In the genomic region with DNA sequence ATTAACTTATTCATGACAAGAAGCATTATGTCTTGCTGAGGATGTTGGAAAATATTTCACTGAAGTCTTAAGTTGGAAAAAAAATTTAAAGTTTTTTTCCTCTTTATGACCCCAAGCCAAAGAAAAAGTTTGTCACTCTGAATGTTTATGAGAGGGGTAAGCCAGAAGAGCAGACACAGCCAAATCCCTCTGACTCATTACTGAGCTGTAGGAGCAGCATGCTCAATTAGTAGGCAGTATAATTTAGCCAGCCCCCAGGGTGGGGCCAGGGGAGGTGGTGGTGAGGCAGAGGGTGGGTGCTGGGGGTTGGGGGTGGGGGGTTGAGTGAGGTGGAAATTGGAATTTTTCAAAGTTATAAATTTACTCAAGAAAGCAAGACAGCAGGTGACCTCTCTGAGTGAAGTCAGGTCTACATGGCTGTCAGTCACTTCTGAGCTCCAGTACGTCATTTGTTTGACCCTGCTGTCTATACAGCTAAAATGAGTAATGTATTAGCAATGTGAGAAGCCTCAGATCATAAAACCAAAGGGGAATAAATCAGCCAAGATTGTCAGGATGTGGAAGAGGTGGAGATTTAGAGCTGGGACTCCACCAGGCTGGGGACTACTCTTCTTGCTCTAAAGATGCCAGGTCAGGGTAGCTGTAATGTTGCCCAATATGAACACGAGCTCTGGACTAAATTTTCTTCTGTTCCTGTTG, we compare ENCODE assay signal across 14 cellular contexts.
A peak's percentile ranks its signal among the peaks of the same experiment; 100 is the strongest.
DNase-seq lines count a peak whose midpoint lies in the region; ATAC-seq and TF ChIP-seq lines count a peak whose summit lies in the region.
"Had no signal": no experiment of that assay in that cellular context is flagged by ENCODE, and none has a peak within 500 bp of the region (broad histone marks: within the 10 kb centered on the region; RNA-seq: fewer than 3 reads in every experiment).

No MANE protein-coding gene starts in this region.

- H3K9ac ChIP-seq in neuronal stem cell (ENCODE audit: low read depth, low read length, poor library complexity): no peak overlapping the region

- no peak overlapping the region for H2BK15ac ChIP-seq in neuronal stem cell (ENCODE audit: low read length)

- H2BK120ac ChIP-seq in neuronal stem cell (ENCODE audit: low read depth, low read length): no peak overlapping the region

- DNase-seq in COLO829 (ENCODE audit: low spot score): peak; percentile 21
- peak; percentile 72 for DNase-seq in LHCN-M2 (ENCODE audit: low read depth)
- DNase-seq in astrocyte of the spinal cord (ENCODE audit: low read depth, low spot score): peak; percentile 29
- peak; percentile 36 for DNase-seq in left kidney (ENCODE audit: low read depth, low spot score)
- no peak for DNase-seq in NCI-H82 treated with DMSO at 0.1 percent for 48 hours (lab: John Stamatoyannopoulos, UW; ENCODE audit: unreplicated experiment)
- DNase-seq in neuronal stem cell (ENCODE audit: low spot score): no peak
- DNase-seq in stimulated activated CD4-positive, alpha-beta T cell treated with anti-CD3 and anti-CD28 coated beads, Interleukin-2, amount 100 ng/mL, for 24 hours: no peak
- DNase-seq: activated CD4-positive, alpha-beta T cell treated with anti-CD3 and anti-CD28 coated beads, Interleukin-2, amount 50 U/mL, for 48 hours; activated gamma-delta T cell; erythroblast; RPMI8226; stomach had no signal

- H3K79me1 ChIP-seq in neuronal stem cell (ENCODE audit: low read depth, low read length): no peaks in the 10 kb centered on the region

- no CpG with 5 or more reads among the region's 2 CpGs for WGBS in neuronal stem cell (ENCODE audit: extremely low coverage in 2 of 2, insufficient read length in 2 of 2, insufficient replicate concordance in 1 of 2), 2 donors

- no peak for TF ChIP-seq CTCF in astrocyte of the spinal cord (IDR thresholded peaks at IDR 0.05; ENCODE audit: low read depth, low read length)

- H4K91ac ChIP-seq in neuronal stem cell (ENCODE audit: low read depth, low read length, poor library complexity): no peak overlapping the region

- no peak overlapping the region for H3K4me2 ChIP-seq in neuronal stem cell (ENCODE audit: insufficient read depth, low read length, poor library complexity, severe bottlenecking)

- H3K18ac ChIP-seq in neuronal stem cell (ENCODE audit: low read length): no peak overlapping the region

- no peak overlapping the region for H3K27ac ChIP-seq in neuronal stem cell (replicated peaks; ENCODE audit: low read length)
- H3K27ac ChIP-seq: HL-60, stomach had no signal

- no peak for ATAC-seq in GM18520 (IDR thresholded peaks at IDR 0.05; ENCODE audit: unreplicated experiment)

- no peak overlapping the region for H2BK5ac ChIP-seq in neuronal stem cell (ENCODE audit: low read length)

- no peaks in the 10 kb centered on the region for H3K9me3 ChIP-seq in neuronal stem cell (replicated peaks in 1 of 2; ENCODE audit: control insufficient read depth in 2 of 2, insufficient read depth in 1 of 2, low read depth in 1 of 2, low read length in 2 of 2)
- H3K9me3 ChIP-seq: stomach had no signal

- H4K8ac ChIP-seq in neuronal stem cell (ENCODE audit: low read depth, low read length): no peak overlapping the region

- no peak overlapping the region for H2AFZ ChIP-seq in neuronal stem cell (ENCODE audit: low read length)

- no peak overlapping the region for H3K14ac ChIP-seq in neuronal stem cell (ENCODE audit: low read length)

- H3K23ac ChIP-seq in neuronal stem cell (ENCODE audit: low read depth, low read length, poor library complexity): no peak overlapping the region

- H3K27me3 ChIP-seq in neuronal stem cell (ENCODE audit: control insufficient read depth in 3 of 3, insufficient read depth in 3 of 3, low read depth in 1 of 3, low read length in 3 of 3): no peaks in the 10 kb centered on the region
- H3K27me3 ChIP-seq: stomach had no signal

- H3K4me3 ChIP-seq in astrocyte of the spinal cord (ENCODE audit: low read depth, low read length) (no peak overlapping the region), neuronal stem cell (ENCODE audit: low read length in 2 of 2) (no peak overlapping the region)
- H3K4me3 ChIP-seq: stomach had no signal

- H2AK5ac ChIP-seq in neuronal stem cell (ENCODE audit: low read depth, low read length): no peak overlapping the region

- in situ Hi-C loops in astrocyte of the spinal cord (cut with HindIII; ENCODE audit: low sequenced_read_pairs): no loop called here

- H2BK12ac ChIP-seq in neuronal stem cell (ENCODE audit: low read length): no peak overlapping the region

- H3K4ac ChIP-seq in neuronal stem cell (ENCODE audit: low read length): no peak overlapping the region

- no peaks in the 10 kb centered on the region for H3K4me1 ChIP-seq in neuronal stem cell (ENCODE audit: control insufficient read depth in 2 of 2, insufficient read depth in 1 of 2, low read depth in 1 of 2, low read length in 2 of 2)
- H3K4me1 ChIP-seq: stomach had no signal

- no peaks in the 10 kb centered on the region for H3K36me3 ChIP-seq in neuronal stem cell (replicated peaks in 1 of 2; ENCODE audit: control insufficient read depth in 2 of 2, insufficient read depth in 2 of 2, low read length in 2 of 2)
- H3K36me3 ChIP-seq: stomach had no signal

Comparison
In these comparisons a context has a peak if more than half of its experiments do, and no peak if none do; other contexts are left out.
1. DNase-seq: peak in COLO829 (single experiment), LHCN-M2 (single experiment), astrocyte of the spinal cord (single experiment) and left kidney (single experiment); none in NCI-H82 treated with DMSO at 0.1 percent for 48 hours (single experiment), neuronal stem cell (single experiment) and stimulated activated CD4-positive, alpha-beta T cell treated with anti-CD3 and anti-CD28 coated beads, Interleukin-2, amount 100 ng/mL, for 24 hours (0 of 2).